In genomic region chr4:102438396-102438795, GRCh38 we compare ENCODE assay signal across 1 cellular context.
TF ChIP-seq lines count a peak whose summit lies in the region.

No MANE protein-coding gene starts in this region.

TF ChIP-seq in WTC11, 78 proteins besides CTCF, POLR2A, EP300 and RAD21 (continued from another document):
- no peak for TF ChIP-seq STAT6 (CRISPR knock-in tag; conservative IDR thresholded peaks at IDR 0.05; ENCODE audit: low read depth)
- no peak for TF ChIP-seq NR2C2 (CRISPR knock-in tag; IDR thresholded peaks at IDR 0.05)
- no peak for TF ChIP-seq IRF1 (CRISPR knock-in tag; IDR thresholded peaks at IDR 0.05)
- TF ChIP-seq SP1 (CRISPR knock-in tag; conservative IDR thresholded peaks at IDR 0.05), result no peak
- no peak for TF ChIP-seq JAZF1 (CRISPR knock-in tag; IDR thresholded peaks at IDR 0.05)
- no peak for TF ChIP-seq ZNF416 (CRISPR knock-in tag; IDR thresholded peaks at IDR 0.05)
